ENCODE assay signal across 8 cellular contexts in the genomic region with DNA sequence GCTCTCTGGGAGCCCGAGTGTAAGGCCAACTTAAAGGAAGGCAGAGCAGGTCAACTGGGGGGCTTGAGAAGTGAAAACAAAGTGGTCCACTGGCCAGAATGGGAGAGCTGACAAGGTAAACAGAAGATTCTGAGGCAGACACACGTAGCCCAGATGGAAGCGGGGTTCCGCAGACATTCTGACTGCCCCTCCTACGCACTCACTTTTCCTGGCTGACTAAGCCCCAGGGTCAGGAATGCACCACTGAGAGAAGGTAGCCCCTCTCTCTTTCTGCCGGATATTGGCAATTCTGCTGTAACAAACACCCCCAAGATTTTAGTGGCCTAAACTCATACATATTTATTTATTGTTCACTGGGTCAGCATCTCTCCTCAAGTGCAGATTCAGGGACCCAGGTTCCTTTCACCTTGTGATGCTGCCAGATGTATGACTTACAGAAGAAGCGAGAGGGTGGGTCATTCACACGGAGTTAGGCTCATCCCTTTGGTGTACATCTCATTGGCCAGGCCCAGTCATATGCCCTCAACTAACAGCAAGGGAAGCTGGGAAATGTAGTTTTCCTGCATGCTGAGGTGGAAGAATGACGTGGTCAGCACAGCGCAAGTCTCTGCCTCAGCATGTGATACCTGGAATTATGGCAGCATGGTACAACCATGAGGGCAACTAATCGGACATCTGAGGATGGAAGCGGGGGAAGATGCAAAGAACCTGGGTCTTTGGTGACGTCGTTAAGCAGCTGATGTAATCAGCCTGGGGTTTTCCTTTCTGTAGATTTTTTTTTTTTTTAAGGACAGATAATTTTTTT. TPM values are rescaled to one million over a fixed set of nuclear protein-coding genes. Genes with fewer than 3 reads are reported as not detected.
A peak's percentile ranks its signal among the peaks of the same experiment; 100 is the strongest.
DNase-seq lines count a peak whose midpoint lies in the region; ATAC-seq and TF ChIP-seq lines count a peak whose summit lies in the region.

No MANE protein-coding gene starts in this region.

- peak overlapping the region; percentile 16; the same call in 1 of the 2 replicates for H3K9ac ChIP-seq in OCI-LY1 (ENCODE audit: low read length)

- peak; percentile 74 for ATAC-seq in GM18520 (IDR thresholded peaks at IDR 0.05; ENCODE audit: unreplicated experiment)
- ATAC-seq in HG02840 (IDR thresholded peaks at IDR 0.05; ENCODE audit: low FRiP score, unreplicated experiment) = peak; percentile 90
- ATAC-seq in HG03457 (IDR thresholded peaks at IDR 0.05; ENCODE audit: unreplicated experiment) = no peak

- H3K27me3 ChIP-seq in OCI-LY1 (ENCODE audit: insufficient read depth, low read length) = no peaks in the 10 kb centered on the region

- peak overlapping the region; percentile 44 for H3K4me3 ChIP-seq in OCI-LY1 (ENCODE audit: low read depth, low read length, poor library complexity, severe bottlenecking)

- no peaks in the 10 kb centered on the region for H3K27me3 Mint-ChIP-seq in progenitor cell of endocrine pancreas

- H3K79me2 ChIP-seq in OCI-LY1 (ENCODE audit: insufficient read depth, low read length) = no peaks in the 10 kb centered on the region

- H3K4me1 Mint-ChIP-seq in progenitor cell of endocrine pancreas (ENCODE audit: low read depth) = peaks cover 12% of the 10 kb centered on the region

- H3K27ac ChIP-seq in OCI-LY1 (ENCODE audit: low read depth, low read length, poor library complexity, severe bottlenecking) = no peak overlapping the region

- H2AFZ ChIP-seq in OCI-LY1 (ENCODE audit: low read length) = peak overlapping the region; percentile 39

- peak overlapping the region; percentile 65 for H3K4me2 ChIP-seq in OCI-LY1 (ENCODE audit: low read length)

- no peaks in the 10 kb centered on the region for H3K36me3 ChIP-seq in OCI-LY1 (ENCODE audit: insufficient read depth, low read length)

- H3K4me3 Mint-ChIP-seq in progenitor cell of endocrine pancreas (ENCODE audit: low read depth) = no peak overlapping the region

- no peaks in the 10 kb centered on the region for H3F3A ChIP-seq in OCI-LY1 (ENCODE audit: insufficient read depth, low read length)

- peaks cover 5% of the 10 kb centered on the region for H3K9me3 Mint-ChIP-seq in progenitor cell of endocrine pancreas (ENCODE audit: low read depth)

- H4K20me1 ChIP-seq in OCI-LY1 (ENCODE audit: insufficient read depth, low read length) = no peaks in the 10 kb centered on the region

- peaks cover 15% of the 10 kb centered on the region for H3K4me1 ChIP-seq in OCI-LY1 (ENCODE audit: insufficient read depth, low read length, severe bottlenecking)

- H3K36me3 Mint-ChIP-seq in progenitor cell of endocrine pancreas (ENCODE audit: insufficient read depth) = no peaks in the 10 kb centered on the region

- TF ChIP-seq CTCF in OCI-LY1 (IDR thresholded peaks at IDR 0.05; ENCODE audit: low read length) = no peak
- TF ChIP-seq CTCF in progenitor cell of endocrine pancreas (IDR thresholded peaks at IDR 0.05; ENCODE audit: unreplicated experiment) = no peak

- H3K27ac Mint-ChIP-seq in progenitor cell of endocrine pancreas = peak overlapping the region; percentile 7

- DNase-seq in activated T-helper 9 cell treated with anti-CD3 and anti-CD28 coated beads, Interleukin-2, amount 50 U/mL, for 16 hours (ENCODE audit: low read depth) = peak; percentile 44
- DNase-seq in glomerular endothelial cell (ENCODE audit: extremely low read depth, low read depth, low spot score) (peak; percentile 44), progenitor cell of endocrine pancreas (ENCODE audit: low spot score, unreplicated experiment) (no peak), hippocampal formation (lab: John Stamatoyannopoulos, UW) (no peak)

- H3K9me2 ChIP-seq in OCI-LY1 (ENCODE audit: low read depth, low read length) = no peaks in the 10 kb centered on the region

- no peaks in the 10 kb centered on the region for H3K9me3 ChIP-seq in OCI-LY1 (ENCODE audit: low read length)

RNA-seq across cellular contexts. Expression of a gene that starts 43.5 kb away (rescaled TPM):
- total RNA-seq in glomerular endothelial cell (24.6 and 26.4 TPM in 2 replicates), progenitor cell of endocrine pancreas (76.7 and 78.8 TPM in 2 replicates)

RNA-seq across cellular contexts. Expression of a gene that starts 43.5 kb away (rescaled TPM):
- total RNA-seq in glomerular endothelial cell (8.1 and 11.3 TPM in 2 replicates), progenitor cell of endocrine pancreas (22.7 and 23.3 TPM in 2 replicates)

Comparison
In these comparisons a context has a peak if more than half of its experiments do, and no peak if none do; other contexts are left out.
1. DNase-seq: peak in activated T-helper 9 cell treated with anti-CD3 and anti-CD28 coated beads, Interleukin-2, amount 50 U/mL, for 16 hours (single experiment) and glomerular endothelial cell (single experiment); none in progenitor cell of endocrine pancreas (single experiment) and hippocampal formation (0 of 2).